ENCODE assay signal across 34 cellular contexts in the genomic region with DNA sequence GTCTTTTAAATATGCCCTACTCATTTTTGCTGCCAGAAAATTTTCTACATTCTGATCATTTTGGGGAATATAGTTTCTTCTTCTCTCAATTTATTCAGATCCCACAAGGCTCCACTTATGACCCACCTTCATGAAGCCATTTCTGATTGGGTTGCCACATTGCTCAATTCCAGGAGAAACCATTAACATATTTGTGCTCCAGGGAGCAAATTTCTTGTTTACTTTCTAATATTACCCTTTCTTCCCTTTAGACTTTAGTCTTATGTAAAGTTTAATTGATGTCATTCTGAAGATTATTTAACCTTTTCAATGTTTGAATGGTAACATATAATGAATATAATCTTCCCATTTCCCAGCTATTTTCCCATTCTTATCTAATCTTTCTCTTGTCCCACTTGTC.
"Had no signal": no experiment of that assay in that cellular context is flagged by ENCODE, and none has a peak within 500 bp of the region (broad histone marks: within the 10 kb centered on the region; RNA-seq: fewer than 3 reads in every experiment).

No MANE protein-coding gene starts in this region.

- DNase-seq: activated effector memory CD4-positive, alpha-beta T cell treated with anti-CD3 and anti-CD28 coated beads, Interleukin-2, amount 50 U/mL, for 16 hours; activated effector memory CD4-positive, alpha-beta T cell treated with Interleukin-2 at 50 U/mL for 16 hours; activated gamma-delta T cell; activated gamma-delta T cell treated with Interleukin-2 at 50 U/mL for 16 hours; activated naive CD4-positive, alpha-beta T cell; activated naive CD4-positive, alpha-beta T cell treated with anti-CD3 and anti-CD28 coated beads for 36 hours; activated naive CD4-positive, alpha-beta T cell treated with anti-CD3 and anti-CD28 coated beads, Interleukin-2, amount 10 ng/mL, durations not matched to agents 7 days and 5 days; activated naive CD4-positive, alpha-beta T cell treated with anti-CD3 and anti-CD28 coated beads, Interleukin-2, amount 50 U/mL, for 16 hours; activated naive CD4-positive, alpha-beta T cell treated with Interleukin-2 at 50 U/mL for 16 hours; activated naive CD8-positive, alpha-beta T cell treated with anti-CD3 and anti-CD28 coated beads for 36 hours; activated naive CD8-positive, alpha-beta T cell treated with anti-CD3 and anti-CD28 coated beads, Interleukin-2, amount 10 ng/mL, durations not matched to agents 7 days and 5 days; activated naive CD8-positive, alpha-beta T cell treated with anti-CD3 and anti-CD28 coated beads, Interleukin-2, amount 50 U/mL, for 24 hours; activated T-cell treated with anti-CD3 and anti-CD28 coated beads, Interleukin-2, amount 50 U/mL, for 1 hour; activated T-cell treated with anti-CD3 and anti-CD28 coated beads, Interleukin-2, amount 50 U/mL, for 24 hours; activated T-cell treated with anti-CD3 and anti-CD28 coated beads, Interleukin-2, amount 50 U/mL, for 4 hours; activated T-cell treated with anti-CD3 and anti-CD28 coated beads, Interleukin-2, amount 50 U/mL, for 48 hours; activated T-cell treated with anti-CD3 and anti-CD28 coated beads, Interleukin-2, amount 50 U/mL, for 72 hours; adrenal gland; amniotic stem cell; amygdala; anterior cingulate cortex; aorta; body of pancreas; brain microvascular endothelial cell; caudate nucleus; central memory CD4-positive, alpha-beta T cell; cerebellar nuclear complex had no signal

- ATAC-seq: activated naive CD4-positive, alpha-beta T cell treated with anti-CD3 and anti-CD28 coated beads, Interleukin-2, amount 50 U/mL, for 72 hours; activated naive CD8-positive, alpha-beta T cell treated with anti-CD3 and anti-CD28 coated beads, Interleukin-2, amount 50 U/mL, for 24 hours; activated T-cell treated with anti-CD3 and anti-CD28 coated beads, Interleukin-2, amount 50 U/mL, for 4 hours; activated T-cell treated with anti-CD3 and anti-CD28 coated beads, Interleukin-2, amount 50 U/mL, for 72 hours; activated T-helper 17 cell treated with anti-CD3 and anti-CD28 coated beads, Interleukin-2, amount 50 U/mL, for 72 hours; body of pancreas had no signal

- FAIRE-seq: astrocyte, bronchial epithelial cell had no signal

- H3K36me3 ChIP-seq: adrenal gland, ascending aorta, brain microvascular endothelial cell, breast epithelium, cardiac muscle cell had no signal

- H3K27ac ChIP-seq: adrenal gland, ascending aorta, body of pancreas, brain microvascular endothelial cell, breast epithelium, cardiac muscle cell had no signal

- H3K9me3 ChIP-seq: adrenal gland, ascending aorta, body of pancreas, breast epithelium had no signal

- H3K27me3 ChIP-seq: adrenal gland, ascending aorta, body of pancreas, breast epithelium had no signal

- H3K4me3 ChIP-seq: adrenal gland, ascending aorta, body of pancreas, breast epithelium, cardiac muscle cell had no signal

- H3K4me1 ChIP-seq: adrenal gland, ascending aorta, body of pancreas, breast epithelium had no signal
